In the genomic region with DNA sequence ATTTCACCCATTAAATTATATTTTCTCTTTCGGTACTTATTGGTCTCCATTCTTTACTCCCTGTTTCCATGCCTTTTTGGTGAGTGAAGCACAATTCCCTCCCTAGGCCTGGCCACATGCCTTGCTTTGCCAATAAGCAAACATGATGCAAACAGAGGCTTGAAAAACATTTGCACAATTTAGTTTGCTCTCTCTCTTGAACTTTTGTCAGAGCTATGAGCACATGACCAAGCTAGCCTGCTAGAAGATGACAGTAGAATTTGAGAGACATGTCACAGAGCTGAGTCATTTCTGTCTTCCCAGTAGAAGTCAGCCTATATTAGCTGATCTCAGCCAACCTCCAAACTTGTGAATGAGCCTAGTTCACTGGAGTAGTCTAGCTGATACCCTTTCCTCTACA, we compare ENCODE assay signal across 1 cellular context.
TF ChIP-seq lines count a peak whose summit lies in the region.

No MANE protein-coding gene starts in this region.

TF ChIP-seq in K562, 482 proteins besides CTCF, POLR2A, EP300 and RAD21 (continued from another document and continues in another):
- TF ChIP-seq, protein P1, sequence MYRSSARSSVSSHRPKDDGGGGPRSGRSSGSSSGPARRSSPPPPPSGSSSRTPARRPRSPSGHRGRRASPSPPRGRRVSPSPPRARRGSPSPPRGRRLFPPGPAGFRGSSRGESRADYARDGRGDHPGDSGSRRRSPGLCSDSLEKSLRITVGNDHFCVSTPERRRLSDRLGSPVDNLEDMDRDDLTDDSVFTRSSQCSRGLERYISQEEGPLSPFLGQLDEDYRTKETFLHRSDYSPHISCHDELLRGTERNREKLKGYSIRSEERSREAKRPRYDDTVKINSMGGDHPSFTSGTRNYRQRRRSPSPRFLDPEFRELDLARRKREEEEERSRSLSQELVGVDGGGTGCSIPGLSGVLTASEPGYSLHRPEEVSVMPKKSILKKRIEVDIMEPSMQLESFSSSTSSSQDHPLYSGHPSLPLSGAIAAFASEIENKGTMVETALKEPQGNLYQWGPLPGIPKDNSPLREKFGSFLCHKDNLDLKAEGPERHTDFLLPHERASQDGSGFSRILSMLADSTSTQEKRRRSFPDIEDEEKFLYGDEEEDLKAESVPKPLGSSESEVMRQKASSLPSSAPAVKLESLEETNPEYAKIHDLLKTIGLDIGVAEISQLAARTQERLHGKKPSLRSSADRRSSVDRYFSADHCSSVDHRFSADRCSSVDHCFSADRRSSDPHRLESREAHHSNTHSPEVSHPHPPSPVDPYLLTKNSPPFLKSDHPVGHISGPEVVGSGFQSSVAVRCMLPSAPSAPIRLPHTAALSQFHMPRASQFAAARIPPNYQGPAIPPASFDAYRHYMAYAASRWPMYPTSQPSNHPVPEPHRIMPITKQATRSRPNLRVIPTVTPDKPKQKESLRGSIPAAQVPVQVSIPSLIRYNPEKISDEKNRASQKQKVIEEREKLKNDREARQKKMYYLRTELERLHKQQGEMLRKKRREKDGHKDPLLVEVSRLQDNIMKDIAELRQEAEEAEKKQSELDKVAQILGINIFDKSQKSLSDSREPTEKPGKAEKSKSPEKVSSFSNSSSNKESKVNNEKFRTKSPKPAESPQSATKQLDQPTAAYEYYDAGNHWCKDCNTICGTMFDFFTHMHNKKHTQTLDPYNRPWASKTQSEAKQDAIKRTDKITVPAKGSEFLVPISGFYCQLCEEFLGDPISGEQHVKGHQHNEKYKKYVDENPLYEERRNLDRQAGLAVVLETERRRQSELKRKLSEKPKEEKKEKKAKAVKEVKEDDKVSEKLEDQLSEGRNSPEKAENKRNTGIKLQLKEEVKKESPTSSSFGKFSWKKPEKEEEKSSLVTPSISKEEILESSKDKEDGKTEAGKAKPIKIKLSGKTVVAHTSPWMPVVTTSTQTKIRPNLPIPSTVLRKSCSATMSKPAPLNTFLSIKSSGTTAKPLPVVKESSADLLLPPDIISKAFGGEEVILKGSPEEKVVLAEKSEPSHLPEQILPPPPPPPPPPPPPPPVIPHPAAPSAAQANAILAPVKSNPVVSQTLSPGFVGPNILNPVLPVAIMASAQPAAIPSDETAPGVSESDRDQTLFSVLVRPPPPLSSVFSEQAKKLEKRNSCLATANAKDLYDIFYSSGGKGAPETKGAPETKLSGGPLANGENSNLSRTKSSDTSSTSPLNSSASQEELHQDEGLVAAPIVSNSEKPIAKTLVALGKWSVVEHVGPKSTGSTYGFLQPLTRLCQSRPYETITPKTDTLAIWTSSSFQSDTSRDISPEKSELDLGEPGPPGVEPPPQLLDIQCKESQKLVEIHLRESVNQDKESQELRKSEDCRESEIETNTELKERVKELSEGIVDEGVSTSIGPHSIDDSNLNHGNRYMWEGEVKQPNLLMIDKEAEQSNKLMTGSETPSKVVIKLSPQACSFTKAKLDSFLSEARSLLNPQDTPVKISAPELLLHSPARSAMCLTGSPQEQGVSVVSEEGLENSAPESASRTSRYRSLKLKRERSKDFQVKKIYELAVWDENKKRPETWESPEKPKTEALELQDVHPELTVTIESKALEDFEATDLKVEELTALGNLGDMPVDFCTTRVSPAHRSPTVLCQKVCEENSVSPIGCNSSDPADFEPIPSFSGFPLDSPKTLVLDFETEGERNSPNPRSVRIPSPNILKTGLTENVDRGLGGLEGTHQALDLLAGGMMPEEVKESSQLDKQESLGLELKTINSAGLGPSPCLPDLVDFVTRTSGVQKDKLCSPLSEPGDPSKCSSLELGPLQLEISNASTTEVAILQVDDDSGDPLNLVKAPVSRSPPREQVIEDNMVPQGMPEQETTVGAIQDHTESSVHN (IDR thresholded peaks at IDR 0.05; ENCODE audit: borderline replicate concordance in 1 of 2, low read depth in 1 of 2), result peak in 1 of 2 experiments; percentile 34; a peak in 1 of 4 replicates
- TF ChIP-seq JUND (IDR thresholded peaks at IDR 0.05; ENCODE audit: borderline replicate concordance, low read depth, low read length), result peak; percentile 81
- peak; percentile 88 for TF ChIP-seq JUND (tag; IDR thresholded peaks at IDR 0.05; ENCODE audit: borderline replicate concordance, low read depth, low read length)
- TF ChIP-seq CEBPB (tag; IDR thresholded peaks at IDR 0.05), result peak; percentile 80
- TF ChIP-seq NFE2 (IDR thresholded peaks at IDR 0.05; ENCODE audit: low read depth), result peak; percentile 84
- no peak for TF ChIP-seq DMBX1 (CRISPR knock-in tag; IDR thresholded peaks at IDR 0.05; ENCODE audit: borderline replicate concordance)
- TF ChIP-seq, protein P2, sequence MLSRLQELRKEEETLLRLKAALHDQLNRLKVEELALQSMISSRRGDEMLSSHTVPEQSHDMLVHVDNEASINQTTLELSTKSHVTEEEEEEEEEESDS (CRISPR knock-in tag; IDR thresholded peaks at IDR 0.05), result no peak
- TF ChIP-seq, protein P3, sequence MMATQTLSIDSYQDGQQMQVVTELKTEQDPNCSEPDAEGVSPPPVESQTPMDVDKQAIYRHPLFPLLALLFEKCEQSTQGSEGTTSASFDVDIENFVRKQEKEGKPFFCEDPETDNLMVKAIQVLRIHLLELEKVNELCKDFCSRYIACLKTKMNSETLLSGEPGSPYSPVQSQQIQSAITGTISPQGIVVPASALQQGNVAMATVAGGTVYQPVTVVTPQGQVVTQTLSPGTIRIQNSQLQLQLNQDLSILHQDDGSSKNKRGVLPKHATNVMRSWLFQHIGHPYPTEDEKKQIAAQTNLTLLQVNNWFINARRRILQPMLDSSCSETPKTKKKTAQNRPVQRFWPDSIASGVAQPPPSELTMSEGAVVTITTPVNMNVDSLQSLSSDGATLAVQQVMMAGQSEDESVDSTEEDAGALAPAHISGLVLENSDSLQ (IDR thresholded peaks at IDR 0.05), result peak; percentile 89
- TF ChIP-seq RAD51 (IDR thresholded peaks at IDR 0.05; ENCODE audit: borderline replicate concordance, low read depth), result peak; percentile 77
- peak; percentile 57; the same call in 1 of the 2 replicates for TF ChIP-seq DPF2 (IDR thresholded peaks at IDR 0.05)
- TF ChIP-seq MAFK (IDR thresholded peaks at IDR 0.05; ENCODE audit: low read length), result peak; percentile 80
- TF ChIP-seq, protein P4, sequence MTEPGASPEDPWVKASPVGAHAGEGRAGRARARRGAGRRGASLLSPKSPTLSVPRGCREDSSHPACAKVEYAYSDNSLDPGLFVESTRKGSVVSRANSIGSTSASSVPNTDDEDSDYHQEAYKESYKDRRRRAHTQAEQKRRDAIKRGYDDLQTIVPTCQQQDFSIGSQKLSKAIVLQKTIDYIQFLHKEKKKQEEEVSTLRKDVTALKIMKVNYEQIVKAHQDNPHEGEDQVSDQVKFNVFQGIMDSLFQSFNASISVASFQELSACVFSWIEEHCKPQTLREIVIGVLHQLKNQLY (CRISPR knock-in tag; conservative IDR thresholded peaks at IDR 0.05), result no peak
- TF ChIP-seq ATF7 (IDR thresholded peaks at IDR 0.05), result peak; percentile 58; the same call in 1 of the 2 replicates
- TF ChIP-seq CREB1 (IDR thresholded peaks at IDR 0.05), result peak; percentile 59
- TF ChIP-seq CREB1 (CRISPR knock-in tag; IDR thresholded peaks at IDR 0.05), result peak; percentile 79
- TF ChIP-seq, protein P5, sequence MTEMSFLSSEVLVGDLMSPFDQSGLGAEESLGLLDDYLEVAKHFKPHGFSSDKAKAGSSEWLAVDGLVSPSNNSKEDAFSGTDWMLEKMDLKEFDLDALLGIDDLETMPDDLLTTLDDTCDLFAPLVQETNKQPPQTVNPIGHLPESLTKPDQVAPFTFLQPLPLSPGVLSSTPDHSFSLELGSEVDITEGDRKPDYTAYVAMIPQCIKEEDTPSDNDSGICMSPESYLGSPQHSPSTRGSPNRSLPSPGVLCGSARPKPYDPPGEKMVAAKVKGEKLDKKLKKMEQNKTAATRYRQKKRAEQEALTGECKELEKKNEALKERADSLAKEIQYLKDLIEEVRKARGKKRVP (CRISPR knock-in tag; IDR thresholded peaks at IDR 0.05), result no peak
- TF ChIP-seq, protein P6, sequence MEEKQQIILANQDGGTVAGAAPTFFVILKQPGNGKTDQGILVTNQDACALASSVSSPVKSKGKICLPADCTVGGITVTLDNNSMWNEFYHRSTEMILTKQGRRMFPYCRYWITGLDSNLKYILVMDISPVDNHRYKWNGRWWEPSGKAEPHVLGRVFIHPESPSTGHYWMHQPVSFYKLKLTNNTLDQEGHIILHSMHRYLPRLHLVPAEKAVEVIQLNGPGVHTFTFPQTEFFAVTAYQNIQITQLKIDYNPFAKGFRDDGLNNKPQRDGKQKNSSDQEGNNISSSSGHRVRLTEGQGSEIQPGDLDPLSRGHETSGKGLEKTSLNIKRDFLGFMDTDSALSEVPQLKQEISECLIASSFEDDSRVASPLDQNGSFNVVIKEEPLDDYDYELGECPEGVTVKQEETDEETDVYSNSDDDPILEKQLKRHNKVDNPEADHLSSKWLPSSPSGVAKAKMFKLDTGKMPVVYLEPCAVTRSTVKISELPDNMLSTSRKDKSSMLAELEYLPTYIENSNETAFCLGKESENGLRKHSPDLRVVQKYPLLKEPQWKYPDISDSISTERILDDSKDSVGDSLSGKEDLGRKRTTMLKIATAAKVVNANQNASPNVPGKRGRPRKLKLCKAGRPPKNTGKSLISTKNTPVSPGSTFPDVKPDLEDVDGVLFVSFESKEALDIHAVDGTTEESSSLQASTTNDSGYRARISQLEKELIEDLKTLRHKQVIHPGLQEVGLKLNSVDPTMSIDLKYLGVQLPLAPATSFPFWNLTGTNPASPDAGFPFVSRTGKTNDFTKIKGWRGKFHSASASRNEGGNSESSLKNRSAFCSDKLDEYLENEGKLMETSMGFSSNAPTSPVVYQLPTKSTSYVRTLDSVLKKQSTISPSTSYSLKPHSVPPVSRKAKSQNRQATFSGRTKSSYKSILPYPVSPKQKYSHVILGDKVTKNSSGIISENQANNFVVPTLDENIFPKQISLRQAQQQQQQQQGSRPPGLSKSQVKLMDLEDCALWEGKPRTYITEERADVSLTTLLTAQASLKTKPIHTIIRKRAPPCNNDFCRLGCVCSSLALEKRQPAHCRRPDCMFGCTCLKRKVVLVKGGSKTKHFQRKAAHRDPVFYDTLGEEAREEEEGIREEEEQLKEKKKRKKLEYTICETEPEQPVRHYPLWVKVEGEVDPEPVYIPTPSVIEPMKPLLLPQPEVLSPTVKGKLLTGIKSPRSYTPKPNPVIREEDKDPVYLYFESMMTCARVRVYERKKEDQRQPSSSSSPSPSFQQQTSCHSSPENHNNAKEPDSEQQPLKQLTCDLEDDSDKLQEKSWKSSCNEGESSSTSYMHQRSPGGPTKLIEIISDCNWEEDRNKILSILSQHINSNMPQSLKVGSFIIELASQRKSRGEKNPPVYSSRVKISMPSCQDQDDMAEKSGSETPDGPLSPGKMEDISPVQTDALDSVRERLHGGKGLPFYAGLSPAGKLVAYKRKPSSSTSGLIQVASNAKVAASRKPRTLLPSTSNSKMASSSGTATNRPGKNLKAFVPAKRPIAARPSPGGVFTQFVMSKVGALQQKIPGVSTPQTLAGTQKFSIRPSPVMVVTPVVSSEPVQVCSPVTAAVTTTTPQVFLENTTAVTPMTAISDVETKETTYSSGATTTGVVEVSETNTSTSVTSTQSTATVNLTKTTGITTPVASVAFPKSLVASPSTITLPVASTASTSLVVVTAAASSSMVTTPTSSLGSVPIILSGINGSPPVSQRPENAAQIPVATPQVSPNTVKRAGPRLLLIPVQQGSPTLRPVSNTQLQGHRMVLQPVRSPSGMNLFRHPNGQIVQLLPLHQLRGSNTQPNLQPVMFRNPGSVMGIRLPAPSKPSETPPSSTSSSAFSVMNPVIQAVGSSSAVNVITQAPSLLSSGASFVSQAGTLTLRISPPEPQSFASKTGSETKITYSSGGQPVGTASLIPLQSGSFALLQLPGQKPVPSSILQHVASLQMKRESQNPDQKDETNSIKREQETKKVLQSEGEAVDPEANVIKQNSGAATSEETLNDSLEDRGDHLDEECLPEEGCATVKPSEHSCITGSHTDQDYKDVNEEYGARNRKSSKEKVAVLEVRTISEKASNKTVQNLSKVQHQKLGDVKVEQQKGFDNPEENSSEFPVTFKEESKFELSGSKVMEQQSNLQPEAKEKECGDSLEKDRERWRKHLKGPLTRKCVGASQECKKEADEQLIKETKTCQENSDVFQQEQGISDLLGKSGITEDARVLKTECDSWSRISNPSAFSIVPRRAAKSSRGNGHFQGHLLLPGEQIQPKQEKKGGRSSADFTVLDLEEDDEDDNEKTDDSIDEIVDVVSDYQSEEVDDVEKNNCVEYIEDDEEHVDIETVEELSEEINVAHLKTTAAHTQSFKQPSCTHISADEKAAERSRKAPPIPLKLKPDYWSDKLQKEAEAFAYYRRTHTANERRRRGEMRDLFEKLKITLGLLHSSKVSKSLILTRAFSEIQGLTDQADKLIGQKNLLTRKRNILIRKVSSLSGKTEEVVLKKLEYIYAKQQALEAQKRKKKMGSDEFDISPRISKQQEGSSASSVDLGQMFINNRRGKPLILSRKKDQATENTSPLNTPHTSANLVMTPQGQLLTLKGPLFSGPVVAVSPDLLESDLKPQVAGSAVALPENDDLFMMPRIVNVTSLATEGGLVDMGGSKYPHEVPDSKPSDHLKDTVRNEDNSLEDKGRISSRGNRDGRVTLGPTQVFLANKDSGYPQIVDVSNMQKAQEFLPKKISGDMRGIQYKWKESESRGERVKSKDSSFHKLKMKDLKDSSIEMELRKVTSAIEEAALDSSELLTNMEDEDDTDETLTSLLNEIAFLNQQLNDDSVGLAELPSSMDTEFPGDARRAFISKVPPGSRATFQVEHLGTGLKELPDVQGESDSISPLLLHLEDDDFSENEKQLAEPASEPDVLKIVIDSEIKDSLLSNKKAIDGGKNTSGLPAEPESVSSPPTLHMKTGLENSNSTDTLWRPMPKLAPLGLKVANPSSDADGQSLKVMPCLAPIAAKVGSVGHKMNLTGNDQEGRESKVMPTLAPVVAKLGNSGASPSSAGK (IDR thresholded peaks at IDR 0.05), result peak; percentile 74
- TF ChIP-seq, protein P7, sequence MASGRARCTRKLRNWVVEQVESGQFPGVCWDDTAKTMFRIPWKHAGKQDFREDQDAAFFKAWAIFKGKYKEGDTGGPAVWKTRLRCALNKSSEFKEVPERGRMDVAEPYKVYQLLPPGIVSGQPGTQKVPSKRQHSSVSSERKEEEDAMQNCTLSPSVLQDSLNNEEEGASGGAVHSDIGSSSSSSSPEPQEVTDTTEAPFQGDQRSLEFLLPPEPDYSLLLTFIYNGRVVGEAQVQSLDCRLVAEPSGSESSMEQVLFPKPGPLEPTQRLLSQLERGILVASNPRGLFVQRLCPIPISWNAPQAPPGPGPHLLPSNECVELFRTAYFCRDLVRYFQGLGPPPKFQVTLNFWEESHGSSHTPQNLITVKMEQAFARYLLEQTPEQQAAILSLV (tag; IDR thresholded peaks at IDR 0.05), result peak; percentile 20; the same call in 1 of the 2 replicates
- peak; percentile 48; the same call in 1 of the 2 replicates for TF ChIP-seq BACH1 (tag; IDR thresholded peaks at IDR 0.05)
- TF ChIP-seq, protein P8, sequence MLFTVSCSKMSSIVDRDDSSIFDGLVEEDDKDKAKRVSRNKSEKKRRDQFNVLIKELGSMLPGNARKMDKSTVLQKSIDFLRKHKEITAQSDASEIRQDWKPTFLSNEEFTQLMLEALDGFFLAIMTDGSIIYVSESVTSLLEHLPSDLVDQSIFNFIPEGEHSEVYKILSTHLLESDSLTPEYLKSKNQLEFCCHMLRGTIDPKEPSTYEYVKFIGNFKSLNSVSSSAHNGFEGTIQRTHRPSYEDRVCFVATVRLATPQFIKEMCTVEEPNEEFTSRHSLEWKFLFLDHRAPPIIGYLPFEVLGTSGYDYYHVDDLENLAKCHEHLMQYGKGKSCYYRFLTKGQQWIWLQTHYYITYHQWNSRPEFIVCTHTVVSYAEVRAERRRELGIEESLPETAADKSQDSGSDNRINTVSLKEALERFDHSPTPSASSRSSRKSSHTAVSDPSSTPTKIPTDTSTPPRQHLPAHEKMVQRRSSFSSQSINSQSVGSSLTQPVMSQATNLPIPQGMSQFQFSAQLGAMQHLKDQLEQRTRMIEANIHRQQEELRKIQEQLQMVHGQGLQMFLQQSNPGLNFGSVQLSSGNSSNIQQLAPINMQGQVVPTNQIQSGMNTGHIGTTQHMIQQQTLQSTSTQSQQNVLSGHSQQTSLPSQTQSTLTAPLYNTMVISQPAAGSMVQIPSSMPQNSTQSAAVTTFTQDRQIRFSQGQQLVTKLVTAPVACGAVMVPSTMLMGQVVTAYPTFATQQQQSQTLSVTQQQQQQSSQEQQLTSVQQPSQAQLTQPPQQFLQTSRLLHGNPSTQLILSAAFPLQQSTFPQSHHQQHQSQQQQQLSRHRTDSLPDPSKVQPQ (CRISPR knock-in tag; IDR thresholded peaks at IDR 0.05; ENCODE audit: borderline replicate concordance), result no peak
- TF ChIP-seq SMARCA4 (IDR thresholded peaks at IDR 0.05), result peak; percentile 59; the same call in 1 of the 2 replicates
- peak; percentile 81; the same call in 1 of the 2 replicates for TF ChIP-seq FOSL1 (tag; conservative IDR thresholded peaks at IDR 0.05)
- TF ChIP-seq MIER1 (IDR thresholded peaks at IDR 0.05; ENCODE audit: low read depth), result no peak
